In the genomic region with DNA sequence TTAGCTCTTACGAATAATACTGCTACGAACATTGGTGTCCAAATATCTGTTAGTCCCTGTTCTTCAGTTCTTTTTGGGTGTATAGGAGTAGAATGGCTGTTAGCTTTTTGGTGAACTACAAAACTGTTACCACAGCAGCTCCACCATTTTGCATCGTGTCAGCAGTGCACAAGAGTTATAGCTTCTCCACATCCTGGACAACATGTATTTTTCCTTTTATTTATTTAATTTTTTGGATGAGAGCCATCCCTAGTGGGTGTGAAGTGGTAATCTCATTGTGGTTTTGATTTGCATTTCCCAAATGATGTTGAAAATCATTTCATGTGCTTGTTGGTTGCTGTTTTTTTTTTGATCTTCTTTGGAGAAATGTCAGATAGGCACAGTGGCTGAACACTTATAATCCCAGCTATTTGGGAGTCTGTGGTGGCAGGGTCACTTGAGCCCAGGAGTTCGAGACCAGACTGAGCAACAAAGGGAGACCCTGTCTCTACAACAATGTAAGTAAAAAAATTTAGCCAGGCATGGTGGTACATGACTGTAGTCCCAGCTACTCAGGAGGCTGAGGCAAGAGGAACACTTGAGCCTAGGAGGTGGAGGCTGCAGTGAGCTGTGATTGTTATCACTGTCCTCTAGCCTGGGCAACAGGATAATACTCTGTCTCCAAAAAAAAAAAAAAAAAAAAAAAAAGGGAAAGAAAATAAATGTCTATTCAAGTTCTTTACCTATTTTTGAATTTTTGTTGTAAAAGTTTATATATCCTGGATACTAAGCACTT, we compare ENCODE assay signal across 26 cellular contexts. TPM values are rescaled to one million over a fixed set of nuclear protein-coding genes. Genes with fewer than 3 reads are reported as not detected.
DNase-seq lines count a peak whose midpoint lies in the region; ATAC-seq, FAIRE-seq and TF ChIP-seq lines count a peak whose summit lies in the region.
"Had no signal": no experiment of that assay in that cellular context is flagged by ENCODE, and none has a peak within 500 bp of the region (broad histone marks: within the 10 kb centered on the region; RNA-seq: fewer than 3 reads in every experiment).

No MANE protein-coding gene starts in this region.

- peaks cover 78% of the 10 kb centered on the region for H3K4me1 Mint-ChIP-seq in activated naive CD8-positive, alpha-beta T cell (ENCODE audit: low read depth)
- peaks cover 54% of the 10 kb centered on the region for H3K4me1 Mint-ChIP-seq in activated naive CD8-positive, alpha-beta T cell treated with anti-CD3 and anti-CD28 coated beads, Interleukin-2, amount 50 U/mL, for 24 hours
- peaks cover 20% of the 10 kb centered on the region for H3K4me1 Mint-ChIP-seq in type B pancreatic cell (ENCODE audit: unreplicated experiment)
- peaks cover 10% of the 10 kb centered on the region for H3K4me1 Mint-ChIP-seq in activated T-helper 1 cell treated with anti-CD3 and anti-CD28 coated beads, Interleukin-12 subunit alpha, Interleukin-12 subunit beta, Interleukin-2, Interleukin-4 antibody, amounts not matched to agents 30 ng/mL and 10 ng/mL and 1 ng/mL, durations not matched to agents 14 hours and 24 hours and 36 hours (ENCODE audit: low read depth)

- no peak for DNase-seq in activated naive CD8-positive, alpha-beta T cell treated with anti-CD3 and anti-CD28 coated beads, Interleukin-2, amount 50 U/mL, for 24 hours
- DNase-seq in NCI-H2029 treated with DMSO at 0.1 percent for 48 hours (lab: John Stamatoyannopoulos, UW) (peak; percentile 24), fibroblast of pulmonary artery (ENCODE audit: low read depth) (peak; percentile 17), type B pancreatic cell (ENCODE audit: extremely low spot score, unreplicated experiment) (no peak), NCI-H226 (no peak), urothelium cell line (ENCODE audit: low spot score) (no peak)
- no peak for DNase-seq in activated T-helper 1 cell treated with anti-CD3 and anti-CD28 coated beads, Interleukin-12 subunit alpha, Interleukin-12 subunit beta, Interleukin-2, Interleukin-4 antibody, amounts not matched to agents 30 ng/mL and 10 ng/mL and 1 ng/mL, durations not matched to agents 14 hours and 24 hours and 36 hours (ENCODE audit: low spot score)
- DNase-seq: 8988T, Calu3, DMS79 treated with DMSO at 0.1 percent for 48 hours, GF-D8, KG1, NCI-H1092, NCI-H1417 treated with DMSO at 0.1 percent for 48 hours, NCI-H187, NCI-H2107, NCI-H446, NCI-H524 treated with DMSO at 0.1 percent for 48 hours, NCI-H774, Right ventricle myocardium superior, RPMI8226 had no signal

- intact Hi-C loops in activated T-helper 1 cell treated with anti-CD3 and anti-CD28 coated beads, Interleukin-12 subunit alpha, Interleukin-12 subunit beta, Interleukin-2, Interleukin-4 antibody, amounts not matched to agents 30 ng/mL and 10 ng/mL and 1 ng/mL, durations not matched to agents 14 hours and 24 hours and 36 hours (cut with micrococcal nuclease) = no loop called here

- no peaks in the 10 kb centered on the region for H3K27me3 Mint-ChIP-seq in activated naive CD8-positive, alpha-beta T cell
- H3K27me3 Mint-ChIP-seq in activated naive CD8-positive, alpha-beta T cell treated with anti-CD3 and anti-CD28 coated beads, Interleukin-2, amount 50 U/mL, for 24 hours = no peaks in the 10 kb centered on the region
- no peaks in the 10 kb centered on the region for H3K27me3 Mint-ChIP-seq in type B pancreatic cell
- no peaks in the 10 kb centered on the region for H3K27me3 Mint-ChIP-seq in activated T-helper 1 cell treated with anti-CD3 and anti-CD28 coated beads, Interleukin-12 subunit alpha, Interleukin-12 subunit beta, Interleukin-2, Interleukin-4 antibody, amounts not matched to agents 30 ng/mL and 10 ng/mL and 1 ng/mL, durations not matched to agents 14 hours and 24 hours and 36 hours (ENCODE audit: insufficient read depth)

- no peak overlapping the region for H3K27ac Mint-ChIP-seq in activated naive CD8-positive, alpha-beta T cell
- no peak overlapping the region for H3K27ac Mint-ChIP-seq in activated naive CD8-positive, alpha-beta T cell treated with anti-CD3 and anti-CD28 coated beads, Interleukin-2, amount 50 U/mL, for 24 hours
- peak overlapping the region; percentile 35 for H3K27ac Mint-ChIP-seq in type B pancreatic cell
- no peak overlapping the region for H3K27ac Mint-ChIP-seq in activated T-helper 1 cell treated with anti-CD3 and anti-CD28 coated beads, Interleukin-12 subunit alpha, Interleukin-12 subunit beta, Interleukin-2, Interleukin-4 antibody, amounts not matched to agents 30 ng/mL and 10 ng/mL and 1 ng/mL, durations not matched to agents 14 hours and 24 hours and 36 hours

- TF ChIP-seq CTCF in fibroblast of pulmonary artery (IDR thresholded peaks at IDR 0.05; ENCODE audit: low read length, missing control alignments) = no peak
- no peak for TF ChIP-seq CTCF in type B pancreatic cell (conservative IDR thresholded peaks at IDR 0.05)

- H3K36me3 Mint-ChIP-seq in activated naive CD8-positive, alpha-beta T cell = peaks cover 36% of the 10 kb centered on the region
- peaks cover 25% of the 10 kb centered on the region for H3K36me3 Mint-ChIP-seq in activated naive CD8-positive, alpha-beta T cell treated with anti-CD3 and anti-CD28 coated beads, Interleukin-2, amount 50 U/mL, for 24 hours (ENCODE audit: low read depth)
- peaks cover 36% of the 10 kb centered on the region for H3K36me3 Mint-ChIP-seq in type B pancreatic cell
- H3K36me3 Mint-ChIP-seq in activated T-helper 1 cell treated with anti-CD3 and anti-CD28 coated beads, Interleukin-12 subunit alpha, Interleukin-12 subunit beta, Interleukin-2, Interleukin-4 antibody, amounts not matched to agents 30 ng/mL and 10 ng/mL and 1 ng/mL, durations not matched to agents 14 hours and 24 hours and 36 hours (ENCODE audit: low read depth) = peaks cover 37% of the 10 kb centered on the region

- no peak overlapping the region for H3K4me3 ChIP-seq in fibroblast of pulmonary artery (replicated peaks; ENCODE audit: low read depth, low read length)
- H3K4me3 ChIP-seq: SJSA1 had no signal

- no peak for ATAC-seq in activated naive CD8-positive, alpha-beta T cell treated with anti-CD3 and anti-CD28 coated beads, Interleukin-2, amount 50 U/mL, for 24 hours
- ATAC-seq: HCT116 had no signal

- H3K4me3 Mint-ChIP-seq in activated naive CD8-positive, alpha-beta T cell = peak overlapping the region; percentile 27
- no peak overlapping the region for H3K4me3 Mint-ChIP-seq in activated naive CD8-positive, alpha-beta T cell treated with anti-CD3 and anti-CD28 coated beads, Interleukin-2, amount 50 U/mL, for 24 hours
- H3K4me3 Mint-ChIP-seq in type B pancreatic cell = no peak overlapping the region
- no peak overlapping the region for H3K4me3 Mint-ChIP-seq in activated T-helper 1 cell treated with anti-CD3 and anti-CD28 coated beads, Interleukin-12 subunit alpha, Interleukin-12 subunit beta, Interleukin-2, Interleukin-4 antibody, amounts not matched to agents 30 ng/mL and 10 ng/mL and 1 ng/mL, durations not matched to agents 14 hours and 24 hours and 36 hours

- peaks cover 13% of the 10 kb centered on the region for H3K9me3 Mint-ChIP-seq in activated naive CD8-positive, alpha-beta T cell (ENCODE audit: low read depth)
- H3K9me3 Mint-ChIP-seq in activated naive CD8-positive, alpha-beta T cell treated with anti-CD3 and anti-CD28 coated beads, Interleukin-2, amount 50 U/mL, for 24 hours = peaks cover 15% of the 10 kb centered on the region
- peaks cover 11% of the 10 kb centered on the region for H3K9me3 Mint-ChIP-seq in type B pancreatic cell
- H3K9me3 Mint-ChIP-seq in activated T-helper 1 cell treated with anti-CD3 and anti-CD28 coated beads, Interleukin-12 subunit alpha, Interleukin-12 subunit beta, Interleukin-2, Interleukin-4 antibody, amounts not matched to agents 30 ng/mL and 10 ng/mL and 1 ng/mL, durations not matched to agents 14 hours and 24 hours and 36 hours = peaks cover 22% of the 10 kb centered on the region

- FAIRE-seq in urothelium cell line (lab: Jason Lieb, UNC) = no peak
- FAIRE-seq: GM12891, H1 had no signal

RNA-seq across cellular contexts. Expression of a gene that starts 31.7 kb away (rescaled TPM):
- 64.7 and 66.8 TPM in 2 replicates for total RNA-seq in type B pancreatic cell (ENCODE audit: low replicate concordance)
- 15.7 and 17.1 TPM in 2 replicates for total RNA-seq in activated T-helper 1 cell treated with anti-CD3 and anti-CD28 coated beads, Interleukin-12 subunit alpha, Interleukin-12 subunit beta, Interleukin-2, Interleukin-4 antibody, amounts not matched to agents 30 ng/mL and 10 ng/mL and 1 ng/mL, durations not matched to agents 14 hours and 24 hours and 36 hours

Comparison
In these comparisons a context has a peak if more than half of its experiments do, and no peak if none do; other contexts are left out.
1. DNase-seq: peak in NCI-H2029 treated with DMSO at 0.1 percent for 48 hours (single experiment) and fibroblast of pulmonary artery (single experiment); none in activated naive CD8-positive, alpha-beta T cell treated with anti-CD3 and anti-CD28 coated beads, Interleukin-2, amount 50 U/mL, for 24 hours (single experiment), type B pancreatic cell (single experiment), NCI-H226 (single experiment), urothelium cell line (single experiment) and activated T-helper 1 cell treated with anti-CD3 and anti-CD28 coated beads, Interleukin-12 subunit alpha, Interleukin-12 subunit beta, Interleukin-2, Interleukin-4 antibody, amounts not matched to agents 30 ng/mL and 10 ng/mL and 1 ng/mL, durations not matched to agents 14 hours and 24 hours and 36 hours (single experiment).